In the genomic region with DNA sequence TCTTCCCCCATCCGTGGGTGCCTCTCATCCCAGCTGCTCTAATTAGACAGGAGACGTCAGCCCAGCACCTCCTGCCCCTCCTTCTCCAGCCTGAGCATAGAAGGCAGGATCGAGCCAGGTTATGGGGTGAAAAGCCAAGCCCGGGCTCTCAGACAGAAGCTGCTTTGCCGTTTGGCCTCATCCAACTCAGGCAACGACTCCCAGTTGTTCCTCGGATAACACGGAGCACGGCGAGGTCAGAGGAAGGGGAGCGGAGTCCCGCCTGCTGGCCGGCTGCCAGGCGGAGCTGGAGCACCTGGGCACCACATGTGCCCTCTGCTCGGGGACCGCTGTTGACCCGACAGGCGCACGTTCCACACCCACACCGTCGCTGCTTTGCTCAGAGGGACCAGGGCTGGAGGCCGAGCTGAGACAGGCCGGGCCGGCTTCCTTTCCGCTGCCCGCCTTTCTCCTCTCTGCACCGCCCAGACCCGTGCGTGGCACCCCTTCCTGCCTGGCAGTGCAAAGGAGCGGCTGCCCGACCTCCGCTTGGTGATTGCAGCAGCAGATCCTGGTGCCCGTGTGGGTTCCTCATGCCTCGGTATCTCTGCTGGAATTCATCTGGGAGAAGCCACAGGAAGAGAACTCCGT, we compare ENCODE assay signal across 21 cellular contexts. TPM values are rescaled to one million over a fixed set of nuclear protein-coding genes. Genes with fewer than 3 reads are reported as not detected.
DNase-seq lines count a peak whose midpoint lies in the region; ATAC-seq, FAIRE-seq and TF ChIP-seq lines count a peak whose summit lies in the region.
"Had no signal": no experiment of that assay in that cellular context is flagged by ENCODE, and none has a peak within 500 bp of the region (broad histone marks: within the 10 kb centered on the region; RNA-seq: fewer than 3 reads in every experiment).

No MANE protein-coding gene starts in this region.

- H3K9me3 ChIP-seq in heart right ventricle, result no peaks in the 10 kb centered on the region
- H3K9me3 ChIP-seq in right atrium auricular region, result no peaks in the 10 kb centered on the region
- H3K9me3 ChIP-seq in Peyer's patch, result no peaks in the 10 kb centered on the region
- H3K9me3 ChIP-seq: vagina had no signal

- H3K4me3 ChIP-seq in heart right ventricle (peak overlapping the region in 2 of 10 donors; percentile 7 to 13), right atrium auricular region (no peak overlapping the region), Peyer's patch (no peak overlapping the region)
- H3K4me3 ChIP-seq: GM12878, vagina had no signal

- peaks cover 5 to 18% (median 15%) of the 10 kb centered on the region in 9 donors for H3K4me1 ChIP-seq in heart right ventricle
- H3K4me1 ChIP-seq in right atrium auricular region, result peaks cover 0 to 12% of the 10 kb centered on the region in 2 donors
- H3K4me1 ChIP-seq in Peyer's patch, result no peaks in the 10 kb centered on the region

- intact Hi-C loops in heart right ventricle (cut with DNase I) (no loop called here), left ventricle myocardium superior (cut with micrococcal nuclease) (no loop called here)

- ATAC-seq in heart right ventricle, result peak in 5 of 8 donors; percentile 9 to 70 (median 29)
- peak; percentile 14 for ATAC-seq in left ventricle myocardium superior
- no peak for ATAC-seq in HG02884 (IDR thresholded peaks at IDR 0.05; ENCODE audit: unreplicated experiment)
- ATAC-seq in HG02973 (IDR thresholded peaks at IDR 0.05; ENCODE audit: unreplicated experiment), result no peak
- ATAC-seq: activated T-helper 17 cell treated with anti-CD3 and anti-CD28 coated beads, Interleukin-2, amount 50 U/mL, for 72 hours; GM12878; stimulated activated naive B cell treated with anti-CD40 and anti-IgM and Interleukin-4, amounts not matched to agents 10 μg/mL and 1 μg/mL and 100 μg/mL, for 72 hours had no signal

- no peak for TF ChIP-seq CTCF in heart right ventricle (IDR thresholded peaks at IDR 0.05)
- TF ChIP-seq CTCF in right atrium auricular region (IDR thresholded peaks at IDR 0.05), result no peak
- no peak for TF ChIP-seq CTCF in Peyer's patch (IDR thresholded peaks at IDR 0.05)

- TF ChIP-seq POLR2A in Peyer's patch (IDR thresholded peaks at IDR 0.05), result no peak

- DNase-seq in heart right ventricle, result no peak
- no peak for DNase-seq in right atrium auricular region (ENCODE audit: low spot score)
- peak; percentile 51 for DNase-seq in RPMI7951 (ENCODE audit: low read depth)
- DNase-seq in left ventricle myocardium superior, result no peak
- no peak for DNase-seq in urothelium cell line (ENCODE audit: low spot score)
- DNase-seq in Peyer's patch, result no peak
- DNase-seq: activated CD4-positive, alpha-beta T cell treated with anti-CD3 and anti-CD28 coated beads, Interleukin-2, amount 50 U/mL, for 4 hours; DND-41; islet precursor cell; NCI-H2029 treated with DMSO at 0.1 percent for 48 hours; stimulated activated CD4-positive, alpha-beta T cell treated with anti-CD3 and anti-CD28 coated beads, Interleukin-4, amount 100 ng/mL, for 1 hour; stimulated activated naive B cell treated with anti-CD40 and anti-IgM and Interleukin-4, amounts not matched to agents 10 μg/mL and 1 μg/mL and 100 μg/mL, for 72 hours had no signal

- peak; percentile 99 for FAIRE-seq in urothelium cell line (lab: Jason Lieb, UNC)
- FAIRE-seq: GM12878 had no signal

- peaks cover 6 to 91% (median 83%) of the 10 kb centered on the region in 7 donors for H3K27me3 ChIP-seq in heart right ventricle
- peaks cover 0 to 4% of the 10 kb centered on the region in 2 donors for H3K27me3 ChIP-seq in right atrium auricular region
- peaks cover 0 to 16% of the 10 kb centered on the region in 2 donors for H3K27me3 ChIP-seq in Peyer's patch
- H3K27me3 ChIP-seq: vagina had no signal

- H3K36me3 ChIP-seq in heart right ventricle, result no peaks in the 10 kb centered on the region
- H3K36me3 ChIP-seq in right atrium auricular region, result no peaks in the 10 kb centered on the region
- no peaks in the 10 kb centered on the region for H3K36me3 ChIP-seq in Peyer's patch
- H3K36me3 ChIP-seq: vagina had no signal

- WGBS in heart right ventricle, 2 donors, result 35 to 37% methylated on average over 35 of the region's 35 CpGs

- H3K27ac ChIP-seq in heart right ventricle, result no peak overlapping the region
- no peak overlapping the region for H3K27ac ChIP-seq in right atrium auricular region
- no peak overlapping the region for H3K27ac ChIP-seq in Peyer's patch
- H3K27ac ChIP-seq: vagina had no signal

RNA-seq across cellular contexts. Expression of a gene that starts 21.6 kb away (rescaled TPM):
- not detected for total RNA-seq in heart right ventricle
- not detected for polyA plus RNA-seq in heart right ventricle
- total RNA-seq in right atrium auricular region, result not detected
- not detected in 2 replicates for total RNA-seq in RPMI7951 (2014; rRNA removed; shearing (Covaris generic))
- not detected for total RNA-seq in left ventricle myocardium superior
- not detected for total RNA-seq in Peyer's patch
- total RNA-seq: activated T-helper 17 cell treated with anti-CD3 and anti-CD28 coated beads, Interleukin-2, amount 50 U/mL, for 72 hours; GM12878; myocyte; OCI-LY7; renal cortical epithelial cell; T-helper 2 cell treated with Interferon-gamma antibody and Interleukin-4, amounts not matched to agents 100 ng/mL and 5 ng/mL, for 36 hours; vagina had no signal
- polyA plus RNA-seq: GM12878 had no signal

RNA-seq across cellular contexts. Expression of a gene that starts 51.1 kb away (rescaled TPM):
- total RNA-seq in heart right ventricle, result 10 to 100 TPM in 4 of 10 donors, 1 to 10 TPM in 6; 4.4 to 11.2 (median 7.7) TPM
- polyA plus RNA-seq in heart right ventricle, result 10 to 100 TPM; 26.9 to 32.6 TPM
- total RNA-seq in right atrium auricular region, result 10 to 100 TPM; 10.2 to 16.2 TPM
- 33.0 and 34.9 TPM in 2 replicates for total RNA-seq in RPMI7951 (2014; rRNA removed; shearing (Covaris generic))
- 5.9 TPM for total RNA-seq in left ventricle myocardium superior
- 10 to 100 TPM; 16.0 to 30.5 (median 24.8) TPM for total RNA-seq in Peyer's patch

Comparison
In these comparisons a context has a peak if more than half of its experiments do, and no peak if none do; other contexts are left out.
1. ATAC-seq: peak in heart right ventricle (5 of 8) and left ventricle myocardium superior (single experiment); none in HG02884 (single experiment) and HG02973 (single experiment).